ENCODE assay signal across 33 cellular contexts in the genomic region with DNA sequence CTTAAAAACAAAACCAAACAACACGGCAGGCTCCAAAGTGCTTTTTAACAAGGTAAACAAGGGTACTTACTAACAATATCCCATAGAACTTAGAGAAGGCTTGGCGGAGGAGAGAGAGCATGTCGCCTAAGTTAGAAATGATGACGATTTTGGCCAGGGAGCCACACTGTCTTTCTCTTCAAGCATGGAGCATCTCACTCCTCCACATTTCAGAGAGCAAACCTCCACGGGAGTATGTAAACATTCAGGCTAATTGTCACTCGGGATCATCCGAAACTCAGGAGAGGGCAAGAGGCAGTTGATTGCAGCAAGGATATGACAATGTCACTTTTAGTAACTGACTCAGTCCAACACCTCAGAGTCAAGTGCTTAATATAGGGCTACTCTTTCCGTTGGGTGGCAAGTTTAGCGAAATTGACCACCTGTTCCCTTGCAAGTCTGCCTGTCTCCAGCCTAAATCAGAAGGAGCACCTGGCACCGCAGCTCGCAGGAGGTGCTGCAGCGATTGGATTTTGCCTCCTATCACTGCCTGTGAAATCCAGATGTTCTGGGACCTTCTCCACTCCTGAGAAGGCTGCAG.
"Had no signal": no experiment of that assay in that cellular context is flagged by ENCODE, and none has a peak within 500 bp of the region (broad histone marks: within the 10 kb centered on the region; RNA-seq: fewer than 3 reads in every experiment).

No MANE protein-coding gene starts in this region.

- H3K27ac ChIP-seq: ascending aorta, cardiac muscle cell, coronary artery, dorsolateral prefrontal cortex, gastroesophageal sphincter, pancreas, prostate gland, testis, transverse colon had no signal

- H3K4me3 ChIP-seq: ascending aorta, cardiac muscle cell, coronary artery, dorsolateral prefrontal cortex, gastroesophageal sphincter, pancreas, prostate gland, testis, transverse colon, uterus had no signal

- H3K4me1 Mint-ChIP-seq: activated CD4-positive, alpha-beta T cell treated with anti-CD3 and anti-CD28 coated beads, Interleukin-2, amount 10 ng/mL, durations not matched to agents 24 days and 14 days; activated naive CD4-positive, alpha-beta T cell treated with anti-CD3 and anti-CD28 coated beads, Interleukin-2, amount 10 ng/mL, durations not matched to agents 7 days and 5 days; activated naive CD8-positive, alpha-beta T cell treated with anti-CD3 and anti-CD28 coated beads, Interleukin-2, amount 10 ng/mL, durations not matched to agents 7 days and 5 days had no signal

- DNase-seq: activated CD4-positive, alpha-beta memory T cell treated with anti-CD3 and anti-CD28 coated beads for 36 hours; activated CD4-positive, alpha-beta T cell treated with anti-CD3 and anti-CD28 coated beads, Interleukin-2, amount 10 ng/mL, durations not matched to agents 24 days and 14 days; activated CD4-positive, CD25-positive, alpha-beta regulatory T cell treated with anti-CD3 and anti-CD28 coated beads, Interleukin-2, amount 50 U/mL, for 72 hours; activated CD8-positive, alpha-beta memory T cell treated with anti-CD3 and anti-CD28 coated beads, Interleukin-2, amount 50 U/mL, for 4 hours; activated effector memory CD4-positive, alpha-beta T cell treated with anti-CD3 and anti-CD28 coated beads, Interleukin-2, amount 50 U/mL, for 16 hours; activated naive CD4-positive, alpha-beta T cell treated with anti-CD3 and anti-CD28 coated beads, Interleukin-2, amount 10 ng/mL, durations not matched to agents 7 days and 5 days; activated naive CD8-positive, alpha-beta T cell treated with anti-CD3 and anti-CD28 coated beads, Interleukin-2, amount 10 ng/mL, durations not matched to agents 7 days and 5 days; activated T-cell treated with anti-CD3 and anti-CD28 coated beads, Interleukin-2, amount 50 U/mL, for 1 hour; cerebellar nuclear complex; dorsolateral prefrontal cortex; effector memory CD4-positive, alpha-beta T cell; erythroblast; hippocampal formation; left cardiac atrium; mammary epithelial cell; naive thymus-derived CD4-positive, alpha-beta T cell; nucleus accumbens; pancreas; stimulated activated CD4-positive, alpha-beta T cell treated with anti-CD3 and anti-CD28 coated beads, Interleukin-2, amount 100 ng/mL, for 48 hours; stimulated activated naive CD4-positive, alpha-beta T cell treated with Interleukin-2 at 50 U/mL for 16 hours; T1000; testis; transverse colon; uterus had no signal

- ATAC-seq: gastroesophageal sphincter; naive thymus-derived CD4-positive, alpha-beta T cell; pancreas had no signal

- H3K36me3 ChIP-seq: ascending aorta, cardiac muscle cell, gastroesophageal sphincter, pancreas, prostate gland, transverse colon, uterus had no signal

- H3K4me3 Mint-ChIP-seq: activated CD4-positive, alpha-beta memory T cell treated with anti-CD3 and anti-CD28 coated beads for 36 hours; activated CD4-positive, alpha-beta T cell treated with anti-CD3 and anti-CD28 coated beads, Interleukin-2, amount 10 ng/mL, durations not matched to agents 24 days and 14 days; activated naive CD4-positive, alpha-beta T cell treated with anti-CD3 and anti-CD28 coated beads, Interleukin-2, amount 10 ng/mL, durations not matched to agents 7 days and 5 days; activated naive CD8-positive, alpha-beta T cell treated with anti-CD3 and anti-CD28 coated beads, Interleukin-2, amount 10 ng/mL, durations not matched to agents 7 days and 5 days; activated T-helper 1 cell treated with anti-CD3 and anti-CD28 coated beads, Interleukin-12 subunit alpha, Interleukin-12 subunit beta, Interleukin-2, Interleukin-4 antibody, amounts not matched to agents 30 ng/mL and 10 ng/mL and 1 ng/mL, durations not matched to agents 14 hours and 24 hours and 36 hours; brain; naive thymus-derived CD4-positive, alpha-beta T cell; neural crest cell had no signal

- H3K9me3 ChIP-seq: ascending aorta, gastroesophageal sphincter, pancreas, prostate gland, testis, transverse colon, uterus had no signal

- H3K27me3 ChIP-seq: ascending aorta, cardiac muscle cell, dorsolateral prefrontal cortex, gastroesophageal sphincter, pancreas, testis, transverse colon, uterus had no signal

- FAIRE-seq: keratinocyte, pancreas had no signal

- H3K4me1 ChIP-seq: pancreas, prostate gland, testis, transverse colon, uterus had no signal

- H3K27me3 Mint-ChIP-seq: activated CD4-positive, alpha-beta memory T cell treated with anti-CD3 and anti-CD28 coated beads for 36 hours; activated CD4-positive, alpha-beta T cell treated with anti-CD3 and anti-CD28 coated beads, Interleukin-2, amount 10 ng/mL, durations not matched to agents 24 days and 14 days; activated naive CD4-positive, alpha-beta T cell treated with anti-CD3 and anti-CD28 coated beads, Interleukin-2, amount 10 ng/mL, durations not matched to agents 7 days and 5 days; brain had no signal

- H3K9me3 Mint-ChIP-seq: activated CD4-positive, alpha-beta memory T cell treated with anti-CD3 and anti-CD28 coated beads for 36 hours; activated CD4-positive, alpha-beta T cell treated with anti-CD3 and anti-CD28 coated beads, Interleukin-2, amount 10 ng/mL, durations not matched to agents 24 days and 14 days; activated naive CD4-positive, alpha-beta T cell treated with anti-CD3 and anti-CD28 coated beads, Interleukin-2, amount 10 ng/mL, durations not matched to agents 7 days and 5 days; activated naive CD8-positive, alpha-beta T cell treated with anti-CD3 and anti-CD28 coated beads, Interleukin-2, amount 10 ng/mL, durations not matched to agents 7 days and 5 days; activated T-helper 1 cell treated with anti-CD3 and anti-CD28 coated beads, Interleukin-12 subunit alpha, Interleukin-12 subunit beta, Interleukin-2, Interleukin-4 antibody, amounts not matched to agents 30 ng/mL and 10 ng/mL and 1 ng/mL, durations not matched to agents 14 hours and 24 hours and 36 hours; brain; naive thymus-derived CD4-positive, alpha-beta T cell; neural crest cell had no signal

- H3K27ac Mint-ChIP-seq: activated CD4-positive, alpha-beta memory T cell treated with anti-CD3 and anti-CD28 coated beads for 36 hours; activated CD4-positive, alpha-beta T cell treated with anti-CD3 and anti-CD28 coated beads, Interleukin-2, amount 10 ng/mL, durations not matched to agents 24 days and 14 days; activated naive CD4-positive, alpha-beta T cell treated with anti-CD3 and anti-CD28 coated beads, Interleukin-2, amount 10 ng/mL, durations not matched to agents 7 days and 5 days; activated naive CD8-positive, alpha-beta T cell treated with anti-CD3 and anti-CD28 coated beads, Interleukin-2, amount 10 ng/mL, durations not matched to agents 7 days and 5 days; activated T-helper 1 cell treated with anti-CD3 and anti-CD28 coated beads, Interleukin-12 subunit alpha, Interleukin-12 subunit beta, Interleukin-2, Interleukin-4 antibody, amounts not matched to agents 30 ng/mL and 10 ng/mL and 1 ng/mL, durations not matched to agents 14 hours and 24 hours and 36 hours; naive thymus-derived CD4-positive, alpha-beta T cell had no signal

- H3K36me3 Mint-ChIP-seq: activated CD4-positive, alpha-beta memory T cell treated with anti-CD3 and anti-CD28 coated beads for 36 hours; activated naive CD4-positive, alpha-beta T cell treated with anti-CD3 and anti-CD28 coated beads, Interleukin-2, amount 10 ng/mL, durations not matched to agents 7 days and 5 days; activated naive CD8-positive, alpha-beta T cell treated with anti-CD3 and anti-CD28 coated beads, Interleukin-2, amount 10 ng/mL, durations not matched to agents 7 days and 5 days; brain; naive thymus-derived CD4-positive, alpha-beta T cell had no signal
